Comparison of ENCODE assay signal across 16 cellular contexts in the genomic region with DNA sequence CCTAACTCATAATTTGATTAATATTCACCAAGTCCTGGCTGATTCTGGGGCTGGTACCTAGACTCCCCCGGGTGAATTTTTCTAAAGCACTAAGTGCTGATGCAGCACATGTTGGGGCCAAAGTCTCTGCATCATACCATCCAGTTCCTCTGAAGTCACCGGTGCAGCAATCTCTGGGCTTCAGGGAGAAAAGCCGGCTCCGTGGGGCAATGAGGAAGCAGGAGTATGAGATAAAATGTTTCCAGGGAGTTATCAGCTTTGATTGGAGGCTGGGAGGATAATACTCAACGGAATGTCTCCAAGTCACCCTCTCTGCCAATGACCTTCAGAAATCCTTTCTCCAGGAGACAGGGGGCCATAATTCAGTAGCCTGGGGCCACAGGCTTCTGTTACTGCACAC. TPM values are rescaled to one million over a fixed set of nuclear protein-coding genes. Genes with fewer than 3 reads are reported as not detected.
DNase-seq lines count a peak whose midpoint lies in the region; ATAC-seq, FAIRE-seq and TF ChIP-seq lines count a peak whose summit lies in the region.
"Had no signal": no experiment of that assay in that cellular context is flagged by ENCODE, and none has a peak within 500 bp of the region (broad histone marks: within the 10 kb centered on the region; RNA-seq: fewer than 3 reads in every experiment).

No MANE protein-coding gene starts in this region.

- TF ChIP-seq EP300 in A549 (IDR thresholded peaks at IDR 0.05) = no peak

- no peak for TF ChIP-seq POLR2A in A549 (IDR thresholded peaks at IDR 0.05; ENCODE audit: low read length)

- CTCF ChIA-PET in A549 (lab: Yijun Ruan, JAX) = interaction anchor here (0.6 to 8.9 kb wide), 8 partner anchors 10 to 480 kb away, joined by 3 to 90 read pairs (median 3); a partner anchor contains a TSS

- DNase-seq in A549 (ENCODE audit: low read depth in 1 of 2, low spot score in 1 of 2) (no peak), kidney (no peak), HT-29 (ENCODE audit: low spot score) (no peak), NCI-H446 (lab: John Stamatoyannopoulos, UW) (no peak)
- DNase-seq in activated T-helper 1 cell treated with anti-CD3 and anti-CD28 coated beads, Interleukin-12 subunit alpha, Interleukin-12 subunit beta, Interleukin-2, Interleukin-4 antibody, amounts not matched to agents 30 ng/mL and 10 ng/mL and 1 ng/mL, durations not matched to agents 14 hours and 24 hours and 36 hours (ENCODE audit: low spot score) = no peak
- DNase-seq: CD4-positive, CD25-positive, alpha-beta regulatory T cell; HFFc6; NCI-H1417 treated with DMSO at 0.1 percent for 48 hours; NCI-H2029; NCI-H2171 treated with DMSO at 0.1 percent for 48 hours; NCI-H510A treated with DMSO at 0.1 percent for 48 hours had no signal

- H3K4me3 ChIP-seq in A549 (no peak overlapping the region), OCI-LY3 (ENCODE audit: low read length) (peak overlapping the region; percentile 54; the same call in 1 of the 2 replicates), kidney (ENCODE audit: low read length in 2 of 2) (peak overlapping the region in 1 of 2 donors; percentile 56), mucosa of rectum (ENCODE audit: low read length in 2 of 2) (no peak overlapping the region)

- no peak overlapping the region for H3K27ac Mint-ChIP-seq in activated T-helper 1 cell treated with anti-CD3 and anti-CD28 coated beads, Interleukin-12 subunit alpha, Interleukin-12 subunit beta, Interleukin-2, Interleukin-4 antibody, amounts not matched to agents 30 ng/mL and 10 ng/mL and 1 ng/mL, durations not matched to agents 14 hours and 24 hours and 36 hours
- H3K27ac Mint-ChIP-seq: HFFc6 had no signal

- no peak overlapping the region for H3K4me3 Mint-ChIP-seq in activated T-helper 1 cell treated with anti-CD3 and anti-CD28 coated beads, Interleukin-12 subunit alpha, Interleukin-12 subunit beta, Interleukin-2, Interleukin-4 antibody, amounts not matched to agents 30 ng/mL and 10 ng/mL and 1 ng/mL, durations not matched to agents 14 hours and 24 hours and 36 hours
- H3K4me3 Mint-ChIP-seq: HFFc6 had no signal

- no peak overlapping the region for H2AFZ ChIP-seq in OCI-LY3 (ENCODE audit: low read depth, low read length)

- no peaks in the 10 kb centered on the region for H3K79me2 ChIP-seq in OCI-LY3 (ENCODE audit: low read length)

- no peaks in the 10 kb centered on the region for H3K27me3 ChIP-seq in OCI-LY3 (ENCODE audit: low read depth, low read length)
- no peaks in the 10 kb centered on the region for H3K27me3 ChIP-seq in mucosa of rectum (ENCODE audit: control insufficient read depth in 2 of 2, insufficient read depth in 2 of 2, low read length in 2 of 2)

- POLR2A ChIA-PET in A549 (lab: Yijun Ruan, JAX) = no interaction called here

- no peaks in the 10 kb centered on the region for H3K36me3 Mint-ChIP-seq in activated T-helper 1 cell treated with anti-CD3 and anti-CD28 coated beads, Interleukin-12 subunit alpha, Interleukin-12 subunit beta, Interleukin-2, Interleukin-4 antibody, amounts not matched to agents 30 ng/mL and 10 ng/mL and 1 ng/mL, durations not matched to agents 14 hours and 24 hours and 36 hours (ENCODE audit: low read depth)
- H3K36me3 Mint-ChIP-seq: CD4-positive, CD25-positive, alpha-beta regulatory T cell had no signal

- WGBS in A549 (ENCODE audit: missing lambda C conversion rate) = 71% methylated on average over 5 of the region's 5 CpGs

- H3K9me3 ChIP-seq in A549 (no peaks in the 10 kb centered on the region), OCI-LY3 (ENCODE audit: insufficient read depth, low read length) (no peaks in the 10 kb centered on the region), kidney (ENCODE audit: control insufficient read depth in 1 of 2, low read length in 2 of 2) (no peaks in the 10 kb centered on the region), mucosa of rectum (ENCODE audit: control insufficient read depth in 2 of 2, low read length in 2 of 2) (no peaks in the 10 kb centered on the region)

- no peak for FAIRE-seq in A549 (lab: Jason Lieb, UNC)
- no peak for FAIRE-seq in kidney (lab: Jason Lieb, UNC)
- FAIRE-seq: H1 had no signal

- H3K27ac ChIP-seq in A549 (no peak overlapping the region), OCI-LY3 (ENCODE audit: low read length) (peak overlapping the region; percentile 95), kidney (ENCODE audit: low read depth in 2 of 2, low read length in 2 of 2) (peak overlapping the region; percentile 35 to 75), mucosa of rectum (ENCODE audit: low read depth in 2 of 2, low read length in 2 of 2) (peak overlapping the region; percentile 84 to 91)

- H3K4me1 ChIP-seq in A549 = no peaks in the 10 kb centered on the region
- H3K4me1 ChIP-seq in OCI-LY3 (ENCODE audit: low read length) = peaks cover 100% of the 10 kb centered on the region
- peaks cover 16 to 27% of the 10 kb centered on the region in 2 donors for H3K4me1 ChIP-seq in kidney (ENCODE audit: control insufficient read depth in 1 of 2, insufficient read depth in 1 of 2, low read depth in 1 of 2, low read length in 2 of 2)
- H3K4me1 ChIP-seq in mucosa of rectum (ENCODE audit: control insufficient read depth in 2 of 2, insufficient read depth in 2 of 2, low read length in 2 of 2) = peaks cover 57 to 69% of the 10 kb centered on the region in 2 donors

- H3K27me3 Mint-ChIP-seq in activated T-helper 1 cell treated with anti-CD3 and anti-CD28 coated beads, Interleukin-12 subunit alpha, Interleukin-12 subunit beta, Interleukin-2, Interleukin-4 antibody, amounts not matched to agents 30 ng/mL and 10 ng/mL and 1 ng/mL, durations not matched to agents 14 hours and 24 hours and 36 hours (ENCODE audit: insufficient read depth) = peaks cover 25% of the 10 kb centered on the region

- ATAC-seq in A549 = no peak
- ATAC-seq in GM21528 (IDR thresholded peaks at IDR 0.05; ENCODE audit: low FRiP score, unreplicated experiment) = no peak

- H3K36me3 ChIP-seq in OCI-LY3 (replicated peaks; ENCODE audit: low read depth, low read length) (peaks cover 5% of the 10 kb centered on the region), kidney (ENCODE audit: control insufficient read depth in 1 of 2, insufficient read depth in 2 of 2, low read length in 2 of 2) (no peaks in the 10 kb centered on the region), mucosa of rectum (ENCODE audit: control insufficient read depth in 2 of 2, insufficient read depth in 2 of 2, low read length in 2 of 2) (no peaks in the 10 kb centered on the region)

- no peaks in the 10 kb centered on the region for H4K20me1 ChIP-seq in OCI-LY3 (ENCODE audit: insufficient read depth, low read length)

- peak overlapping the region; percentile 70 for H3K9ac ChIP-seq in OCI-LY3 (ENCODE audit: low read length)
- peak overlapping the region in 1 of 2 donors; percentile 56 for H3K9ac ChIP-seq in kidney (ENCODE audit: low read length in 2 of 2)
- peak overlapping the region; percentile 16 to 41 for H3K9ac ChIP-seq in mucosa of rectum (ENCODE audit: low read depth in 1 of 2, low read length in 2 of 2)

- TF ChIP-seq CTCF in A549 (IDR thresholded peaks at IDR 0.05) (no peak), OCI-LY3 (IDR thresholded peaks at IDR 0.05; ENCODE audit: low read depth, low read length) (no peak), kidney (IDR thresholded peaks at IDR 0.05; ENCODE audit: borderline replicate concordance, extremely low read depth, insufficient read depth) (no peak)

- H3K4me2 ChIP-seq in A549 (no peak overlapping the region), OCI-LY3 (ENCODE audit: low read length) (peak overlapping the region; percentile 88)

- no peaks in the 10 kb centered on the region for H3K9me3 Mint-ChIP-seq in activated T-helper 1 cell treated with anti-CD3 and anti-CD28 coated beads, Interleukin-12 subunit alpha, Interleukin-12 subunit beta, Interleukin-2, Interleukin-4 antibody, amounts not matched to agents 30 ng/mL and 10 ng/mL and 1 ng/mL, durations not matched to agents 14 hours and 24 hours and 36 hours
- H3K9me3 Mint-ChIP-seq: CD4-positive, CD25-positive, alpha-beta regulatory T cell; HFFc6 had no signal

- peaks cover 32% of the 10 kb centered on the region for H3K4me1 Mint-ChIP-seq in activated T-helper 1 cell treated with anti-CD3 and anti-CD28 coated beads, Interleukin-12 subunit alpha, Interleukin-12 subunit beta, Interleukin-2, Interleukin-4 antibody, amounts not matched to agents 30 ng/mL and 10 ng/mL and 1 ng/mL, durations not matched to agents 14 hours and 24 hours and 36 hours (ENCODE audit: low read depth)

- no peak for TF ChIP-seq RAD21 in A549 (conservative IDR thresholded peaks at IDR 0.05 in 1 of 2, IDR thresholded peaks at IDR 0.05 in 1 of 2)

- intact Hi-C loops in kidney (cut with DNase I) = no loop called here
- intact Hi-C loops in activated T-helper 1 cell treated with anti-CD3 and anti-CD28 coated beads, Interleukin-12 subunit alpha, Interleukin-12 subunit beta, Interleukin-2, Interleukin-4 antibody, amounts not matched to agents 30 ng/mL and 10 ng/mL and 1 ng/mL, durations not matched to agents 14 hours and 24 hours and 36 hours (cut with micrococcal nuclease) = no loop called here

RNA-seq across cellular contexts. Expression of a gene that starts 1.2 kb away (rescaled TPM):
- polyA plus RNA-seq in A549 (2011; rRNA removed) (not detected in 2 replicates), A549 (2017; fragmentation: RNase III; extraction: RNeasy Plus Mini Kit Qiagen cat#74134 plus additional on column Dnase treatment) (not detected in 3 replicates), kidney (ENCODE audit: insufficient read depth, low read depth, low replicate concordance) (34.6 TPM)
- not detected in 2 replicates for polyA plus RNA-seq in A549 (2012; cell fraction: cytosol; rRNA removed)
- 0.04 TPM in 1 of 2 replicates, not detected in the other for polyA plus RNA-seq in A549 (2012; cell fraction: nucleus; rRNA removed)
- polyA minus RNA-seq in A549 (2011; rRNA and poly(A)+ RNA removed) = not detected in 2 replicates
- total RNA-seq in kidney = 1.8 TPM
- 0.03 and 0.18 TPM in 2 replicates for total RNA-seq in HT-29 (2014; rRNA removed; shearing (Covaris generic))
- total RNA-seq in activated T-helper 1 cell treated with anti-CD3 and anti-CD28 coated beads, Interleukin-12 subunit alpha, Interleukin-12 subunit beta, Interleukin-2, Interleukin-4 antibody, amounts not matched to agents 30 ng/mL and 10 ng/mL and 1 ng/mL, durations not matched to agents 14 hours and 24 hours and 36 hours = not detected in 2 replicates
- total RNA-seq: A172; CD4-positive, CD25-positive, alpha-beta regulatory T cell; H1; HFFc6 had no signal
- polyA plus RNA-seq: CD4-positive, CD25-positive, alpha-beta regulatory T cell; H1 had no signal

RNA-seq across cellular contexts. Expression of a gene that starts 22.8 kb away (rescaled TPM):
- polyA plus RNA-seq in A549 (2011; rRNA removed) (0.01 and 0.03 TPM in 2 replicates), A549 (2017; fragmentation: RNase III; extraction: RNeasy Plus Mini Kit Qiagen cat#74134 plus additional on column Dnase treatment) (not detected in 3 replicates), kidney (ENCODE audit: insufficient read depth, low read depth, low replicate concordance) (187 TPM)
- 0.01 TPM in 1 of 2 replicates, not detected in the other for polyA plus RNA-seq in A549 (2012; cell fraction: cytosol; rRNA removed)
- 0.01 TPM in 2 replicates for polyA plus RNA-seq in A549 (2012; cell fraction: nucleus; rRNA removed)
- not detected in 2 replicates for polyA minus RNA-seq in A549 (2011; rRNA and poly(A)+ RNA removed)
- 841 TPM for total RNA-seq in kidney
- total RNA-seq in HT-29 (2014; rRNA removed; shearing (Covaris generic)) = 1.4 and 1.5 TPM in 2 replicates
- 0.07 TPM in 1 of 2 replicates, not detected in the other for total RNA-seq in activated T-helper 1 cell treated with anti-CD3 and anti-CD28 coated beads, Interleukin-12 subunit alpha, Interleukin-12 subunit beta, Interleukin-2, Interleukin-4 antibody, amounts not matched to agents 30 ng/mL and 10 ng/mL and 1 ng/mL, durations not matched to agents 14 hours and 24 hours and 36 hours
- total RNA-seq: A172; CD4-positive, CD25-positive, alpha-beta regulatory T cell; H1 had no signal
- polyA plus RNA-seq: CD4-positive, CD25-positive, alpha-beta regulatory T cell; H1 had no signal

RNA-seq across cellular contexts. Expression of a gene that starts 47.3 kb away (rescaled TPM):
- polyA plus RNA-seq in A549 (2011; rRNA removed) (0.19 and 0.73 TPM in 2 replicates), A549 (2017; fragmentation: RNase III; extraction: RNeasy Plus Mini Kit Qiagen cat#74134 plus additional on column Dnase treatment) (0.93 to 1.3 TPM (median 1.0 TPM) in 3 replicates), kidney (ENCODE audit: insufficient read depth, low read depth, low replicate concordance) (1.3 TPM)
- polyA plus RNA-seq in A549 (2012; cell fraction: cytosol; rRNA removed) = 0.94 and 1.2 TPM in 2 replicates
- 0.58 and 0.61 TPM in 2 replicates for polyA plus RNA-seq in A549 (2012; cell fraction: nucleus; rRNA removed)
- polyA minus RNA-seq in A549 (2011; rRNA and poly(A)+ RNA removed) = 0.58 and 0.91 TPM in 2 replicates
- 16.7 TPM for total RNA-seq in kidney
- 0.08 and 3.2 TPM in 2 replicates for total RNA-seq in HT-29 (2014; rRNA removed; shearing (Covaris generic))
- total RNA-seq in activated T-helper 1 cell treated with anti-CD3 and anti-CD28 coated beads, Interleukin-12 subunit alpha, Interleukin-12 subunit beta, Interleukin-2, Interleukin-4 antibody, amounts not matched to agents 30 ng/mL and 10 ng/mL and 1 ng/mL, durations not matched to agents 14 hours and 24 hours and 36 hours = 24.5 and 27.9 TPM in 2 replicates
- total RNA-seq: H1 had no signal

Comparison
In these comparisons a context has a peak if more than half of its experiments do, and no peak if none do; other contexts are left out.
1. H3K27ac ChIP-seq: peak in OCI-LY3 (single experiment), kidney (2 of 2) and mucosa of rectum (2 of 2); none in A549 (0 of 2).
2. RNA of a gene that starts 22.8 kb away (total RNA-seq): 841 TPM in kidney (single experiment); 1.4 to 1.5 TPM in HT-29 and 0.07 TPM in activated T-helper 1 cell treated with anti-CD3 and anti-CD28 coated beads, Interleukin-12 subunit alpha, Interleukin-12 subunit beta, Interleukin-2, Interleukin-4 antibody, amounts not matched to agents 30 ng/mL and 10 ng/mL and 1 ng/mL, durations not matched to agents 14 hours and 24 hours and 36 hours; every median in the first group is over 100 times any median in the second.